Comparison of ENCODE assay signal across 2 cellular contexts in the genomic region with DNA sequence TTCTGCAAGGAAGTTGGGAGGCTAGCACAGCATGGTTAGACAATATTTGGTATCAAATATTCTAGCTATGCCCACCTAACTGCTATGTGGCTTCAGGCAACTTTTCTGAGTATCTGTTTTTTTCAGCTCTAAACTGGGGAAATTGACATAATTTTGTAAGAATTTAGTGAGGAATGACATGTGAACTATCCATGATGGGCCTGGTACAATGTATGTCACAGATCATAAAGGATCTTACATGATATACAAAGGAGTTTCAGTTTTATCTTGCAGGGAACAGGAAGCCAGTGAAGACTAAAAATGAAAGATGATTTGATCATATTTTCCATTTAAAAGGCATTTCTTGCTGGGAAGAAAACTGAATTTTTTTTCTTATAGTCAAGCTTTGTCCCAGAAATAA.
TF ChIP-seq lines count a peak whose summit lies in the region.

No MANE protein-coding gene starts in this region.

TF ChIP-seq in IMR-90, 13 proteins besides CTCF, POLR2A, EP300 and RAD21:
- TF ChIP-seq CEBPB (IDR thresholded peaks at IDR 0.05; ENCODE audit: low read depth, low read length) (no peak), MAFK (IDR thresholded peaks at IDR 0.05; ENCODE audit: low read depth, low read length) (no peak), CHD1 (IDR thresholded peaks at IDR 0.05; ENCODE audit: low read depth, low read length) (no peak), RFX5 (IDR thresholded peaks at IDR 0.05; ENCODE audit: low read depth, low read length) (no peak), BHLHE40 (IDR thresholded peaks at IDR 0.05; ENCODE audit: low read depth, low read length) (no peak), NFE2L2 (IDR thresholded peaks at IDR 0.05; ENCODE audit: low read depth, low read length) (no peak), ELK1 (IDR thresholded peaks at IDR 0.05; ENCODE audit: borderline replicate concordance, low read depth, low read length) (no peak), FOS (IDR thresholded peaks at IDR 0.05; ENCODE audit: low read depth, low read length) (no peak), SMC3 (IDR thresholded peaks at IDR 0.05; ENCODE audit: low read depth, low read length) (no peak), MXI1 (IDR thresholded peaks at IDR 0.05; ENCODE audit: borderline replicate concordance, low read depth, low read length) (no peak), RCOR1 (IDR thresholded peaks at IDR 0.05; ENCODE audit: insufficient replicate concordance, low read length) (no peak), MAZ (IDR thresholded peaks at IDR 0.05; ENCODE audit: borderline replicate concordance, low read depth, low read length) (no peak), USF2 (IDR thresholded peaks at IDR 0.05; ENCODE audit: low read depth, low read length) (no peak)

TF ChIP-seq in GM12878, 131 proteins besides CTCF, POLR2A, EP300 and RAD21:
- TF ChIP-seq WRNIP1 (IDR thresholded peaks at IDR 0.05; ENCODE audit: borderline replicate concordance, low read depth, low read length) = no peak
- no peak for TF ChIP-seq EGR1 (IDR thresholded peaks at IDR 0.05; ENCODE audit: borderline replicate concordance in 1 of 2, low read depth in 2 of 2, low read length in 2 of 2)
- no peak for TF ChIP-seq RBBP5 (conservative IDR thresholded peaks at IDR 0.05)
- no peak for TF ChIP-seq BCL3 (IDR thresholded peaks at IDR 0.05; ENCODE audit: borderline replicate concordance, insufficient read depth, low read depth, low read length, poor library complexity, severe bottlenecking)
- TF ChIP-seq, protein P1, sequence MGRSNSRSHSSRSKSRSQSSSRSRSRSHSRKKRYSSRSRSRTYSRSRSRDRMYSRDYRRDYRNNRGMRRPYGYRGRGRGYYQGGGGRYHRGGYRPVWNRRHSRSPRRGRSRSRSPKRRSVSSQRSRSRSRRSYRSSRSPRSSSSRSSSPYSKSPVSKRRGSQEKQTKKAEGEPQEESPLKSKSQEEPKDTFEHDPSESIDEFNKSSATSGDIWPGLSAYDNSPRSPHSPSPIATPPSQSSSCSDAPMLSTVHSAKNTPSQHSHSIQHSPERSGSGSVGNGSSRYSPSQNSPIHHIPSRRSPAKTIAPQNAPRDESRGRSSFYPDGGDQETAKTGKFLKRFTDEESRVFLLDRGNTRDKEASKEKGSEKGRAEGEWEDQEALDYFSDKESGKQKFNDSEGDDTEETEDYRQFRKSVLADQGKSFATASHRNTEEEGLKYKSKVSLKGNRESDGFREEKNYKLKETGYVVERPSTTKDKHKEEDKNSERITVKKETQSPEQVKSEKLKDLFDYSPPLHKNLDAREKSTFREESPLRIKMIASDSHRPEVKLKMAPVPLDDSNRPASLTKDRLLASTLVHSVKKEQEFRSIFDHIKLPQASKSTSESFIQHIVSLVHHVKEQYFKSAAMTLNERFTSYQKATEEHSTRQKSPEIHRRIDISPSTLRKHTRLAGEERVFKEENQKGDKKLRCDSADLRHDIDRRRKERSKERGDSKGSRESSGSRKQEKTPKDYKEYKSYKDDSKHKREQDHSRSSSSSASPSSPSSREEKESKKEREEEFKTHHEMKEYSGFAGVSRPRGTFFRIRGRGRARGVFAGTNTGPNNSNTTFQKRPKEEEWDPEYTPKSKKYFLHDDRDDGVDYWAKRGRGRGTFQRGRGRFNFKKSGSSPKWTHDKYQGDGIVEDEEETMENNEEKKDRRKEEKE (IDR thresholded peaks at IDR 0.05) = no peak
- no peak for TF ChIP-seq ZNF622 (IDR thresholded peaks at IDR 0.05)
- no peak for TF ChIP-seq ZNF384 (IDR thresholded peaks at IDR 0.05; ENCODE audit: borderline replicate concordance, low read depth, low read length)
- TF ChIP-seq SPI1 (IDR thresholded peaks at IDR 0.05; ENCODE audit: borderline replicate concordance, insufficient read depth, low read depth, low read length) = no peak
- TF ChIP-seq ZZZ3 (IDR thresholded peaks at IDR 0.05; ENCODE audit: control insufficient read depth, insufficient read length, low read depth) = no peak
- no peak for TF ChIP-seq MEF2A (IDR thresholded peaks at IDR 0.05; ENCODE audit: insufficient read depth, low read depth, low read length)
- TF ChIP-seq USF1 (IDR thresholded peaks at IDR 0.05; ENCODE audit: borderline replicate concordance, extremely low read length, insufficient read depth, low read depth, low read length) = no peak
- no peak for TF ChIP-seq NKRF (conservative IDR thresholded peaks at IDR 0.05)
